ENCODE assay signal across 31 cellular contexts in the genomic region with DNA sequence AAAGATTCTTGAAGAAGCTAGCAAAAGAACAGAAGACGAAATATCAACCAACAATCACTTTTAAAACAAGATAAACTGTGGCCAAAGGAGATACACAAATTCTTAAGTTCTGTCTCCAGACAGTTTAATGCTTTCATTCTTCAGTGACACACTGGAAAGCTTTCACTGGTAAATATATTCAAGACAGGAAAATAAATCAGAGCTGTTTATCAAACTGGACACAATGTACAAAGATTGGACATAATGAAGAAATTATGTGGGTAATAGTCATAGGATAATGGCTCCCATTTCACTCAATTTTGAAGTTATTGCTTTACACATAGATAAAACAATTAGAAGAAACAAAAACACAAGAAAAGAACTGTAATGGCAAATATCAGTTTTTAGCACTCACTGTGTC. TPM values are rescaled to one million over a fixed set of nuclear protein-coding genes. Genes with fewer than 3 reads are reported as not detected.
"Had no signal": no experiment of that assay in that cellular context is flagged by ENCODE, and none has a peak within 500 bp of the region (broad histone marks: within the 10 kb centered on the region; RNA-seq: fewer than 3 reads in every experiment).

No MANE protein-coding gene starts in this region.

- H3K9me3 ChIP-seq: body of pancreas, esophagus muscularis mucosa, gastroesophageal sphincter had no signal

- H3K36me3 Mint-ChIP-seq: activated naive CD4-positive, alpha-beta T cell treated with anti-CD3 and anti-CD28 coated beads, Interleukin-2, amount 10 ng/mL, durations not matched to agents 7 days and 5 days; activated naive CD4-positive, alpha-beta T cell treated with anti-CD3 and anti-CD28 coated beads, Interleukin-2, amount 50 U/mL, for 72 hours; activated naive CD8-positive, alpha-beta T cell treated with anti-CD3 and anti-CD28 coated beads, Interleukin-2, amount 10 ng/mL, durations not matched to agents 7 days and 5 days had no signal

- H3K27ac Mint-ChIP-seq: activated CD4-positive, alpha-beta memory T cell treated with anti-CD3 and anti-CD28 coated beads, Interleukin-2, amount 10 ng/mL, durations not matched to agents 7 days and 5 days; activated CD4-positive, alpha-beta T cell treated with anti-CD3 and anti-CD28 coated beads, Interleukin-2, amount 10 ng/mL, durations not matched to agents 7 days and 5 days; activated naive CD4-positive, alpha-beta T cell treated with anti-CD3 and anti-CD28 coated beads, Interleukin-2, amount 10 ng/mL, durations not matched to agents 7 days and 5 days; activated naive CD4-positive, alpha-beta T cell treated with anti-CD3 and anti-CD28 coated beads, Interleukin-2, amount 50 U/mL, for 72 hours; activated naive CD8-positive, alpha-beta T cell treated with anti-CD3 and anti-CD28 coated beads, Interleukin-2, amount 10 ng/mL, durations not matched to agents 7 days and 5 days; activated T-cell treated with anti-CD3 and anti-CD28 coated beads, Interleukin-2, amount 50 U/mL, for 24 hours; activated T-cell treated with anti-CD3 and anti-CD28 coated beads, Interleukin-2, amount 50 U/mL, for 72 hours; effector memory CD8-positive, alpha-beta T cell; WTC11 had no signal

- DNase-seq: activated CD4-positive, alpha-beta memory T cell treated with anti-CD3 and anti-CD28 coated beads, Interleukin-2, amount 10 ng/mL, durations not matched to agents 7 days and 5 days; activated CD4-positive, alpha-beta T cell treated with anti-CD3 and anti-CD28 coated beads for 1 hour; activated CD4-positive, alpha-beta T cell treated with anti-CD3 and anti-CD28 coated beads for 4 hours; activated CD4-positive, alpha-beta T cell treated with anti-CD3 and anti-CD28 coated beads, Interleukin-2, amount 10 ng/mL, durations not matched to agents 7 days and 5 days; activated CD4-positive, alpha-beta T cell treated with anti-CD3 and anti-CD28 coated beads, Interleukin-2, amount 50 U/mL, for 4 hours; activated CD8-positive, alpha-beta memory T cell treated with anti-CD3 and anti-CD28 coated beads, Interleukin-2, amount 50 U/mL, for 48 hours; activated gamma-delta T cell; activated naive CD4-positive, alpha-beta T cell; activated naive CD4-positive, alpha-beta T cell treated with anti-CD3 and anti-CD28 coated beads, Interleukin-2, amount 10 ng/mL, durations not matched to agents 7 days and 5 days; activated naive CD8-positive, alpha-beta T cell treated with anti-CD3 and anti-CD28 coated beads, Interleukin-2, amount 10 ng/mL, durations not matched to agents 7 days and 5 days; activated T-cell treated with anti-CD3 and anti-CD28 coated beads for 4 hours; activated T-cell treated with anti-CD3 and anti-CD28 coated beads, Interleukin-2, amount 50 U/mL, for 24 hours; activated T-cell treated with anti-CD3 and anti-CD28 coated beads, Interleukin-2, amount 50 U/mL, for 72 hours; amniotic stem cell; anterior cingulate cortex; body of pancreas; caudate nucleus; cortex of kidney; dermis blood vessel endothelial cell; effector CD4-positive, alpha-beta T cell; effector memory CD8-positive, alpha-beta T cell; erythroblast; foreskin keratinocyte; heart right ventricle; T-helper 2 cell had no signal

- H3K27me3 ChIP-seq: body of pancreas, esophagus muscularis mucosa, foreskin keratinocyte, gastroesophageal sphincter, heart right ventricle had no signal

- H3K9me3 Mint-ChIP-seq: activated CD4-positive, alpha-beta T cell treated with anti-CD3 and anti-CD28 coated beads, Interleukin-2, amount 10 ng/mL, durations not matched to agents 7 days and 5 days; activated naive CD4-positive, alpha-beta T cell treated with anti-CD3 and anti-CD28 coated beads, Interleukin-2, amount 10 ng/mL, durations not matched to agents 7 days and 5 days; activated T-cell treated with anti-CD3 and anti-CD28 coated beads, Interleukin-2, amount 50 U/mL, for 24 hours had no signal

- H3K27ac ChIP-seq: body of pancreas, esophagus muscularis mucosa, foreskin keratinocyte, gastroesophageal sphincter, VCaP had no signal

- H3K4me1 Mint-ChIP-seq: activated CD4-positive, alpha-beta memory T cell treated with anti-CD3 and anti-CD28 coated beads, Interleukin-2, amount 10 ng/mL, durations not matched to agents 7 days and 5 days; activated CD4-positive, alpha-beta T cell treated with anti-CD3 and anti-CD28 coated beads, Interleukin-2, amount 10 ng/mL, durations not matched to agents 7 days and 5 days; activated naive CD4-positive, alpha-beta T cell treated with anti-CD3 and anti-CD28 coated beads, Interleukin-2, amount 10 ng/mL, durations not matched to agents 7 days and 5 days; activated naive CD8-positive, alpha-beta T cell treated with anti-CD3 and anti-CD28 coated beads, Interleukin-2, amount 10 ng/mL, durations not matched to agents 7 days and 5 days had no signal

- H3K27me3 Mint-ChIP-seq: activated CD4-positive, alpha-beta memory T cell treated with anti-CD3 and anti-CD28 coated beads, Interleukin-2, amount 10 ng/mL, durations not matched to agents 7 days and 5 days; activated CD4-positive, alpha-beta T cell treated with anti-CD3 and anti-CD28 coated beads, Interleukin-2, amount 10 ng/mL, durations not matched to agents 7 days and 5 days; activated naive CD4-positive, alpha-beta T cell treated with anti-CD3 and anti-CD28 coated beads, Interleukin-2, amount 10 ng/mL, durations not matched to agents 7 days and 5 days; activated naive CD8-positive, alpha-beta T cell treated with anti-CD3 and anti-CD28 coated beads, Interleukin-2, amount 10 ng/mL, durations not matched to agents 7 days and 5 days; activated T-cell treated with anti-CD3 and anti-CD28 coated beads, Interleukin-2, amount 50 U/mL, for 24 hours; effector memory CD8-positive, alpha-beta T cell had no signal

- H3K4me3 Mint-ChIP-seq: activated CD4-positive, alpha-beta memory T cell treated with anti-CD3 and anti-CD28 coated beads, Interleukin-2, amount 10 ng/mL, durations not matched to agents 7 days and 5 days; activated CD4-positive, alpha-beta T cell treated with anti-CD3 and anti-CD28 coated beads, Interleukin-2, amount 10 ng/mL, durations not matched to agents 7 days and 5 days; activated naive CD4-positive, alpha-beta T cell treated with anti-CD3 and anti-CD28 coated beads, Interleukin-2, amount 10 ng/mL, durations not matched to agents 7 days and 5 days; activated naive CD8-positive, alpha-beta T cell treated with anti-CD3 and anti-CD28 coated beads, Interleukin-2, amount 10 ng/mL, durations not matched to agents 7 days and 5 days; activated T-cell treated with anti-CD3 and anti-CD28 coated beads, Interleukin-2, amount 50 U/mL, for 24 hours; activated T-cell treated with anti-CD3 and anti-CD28 coated beads, Interleukin-2, amount 50 U/mL, for 72 hours; effector memory CD8-positive, alpha-beta T cell; WTC11 had no signal

- ATAC-seq: activated naive CD4-positive, alpha-beta T cell treated with anti-CD3 and anti-CD28 coated beads, Interleukin-2, amount 50 U/mL, for 72 hours; activated T-cell treated with anti-CD3 and anti-CD28 coated beads, Interleukin-2, amount 50 U/mL, for 72 hours; body of pancreas; effector memory CD8-positive, alpha-beta T cell; foreskin keratinocyte; gastroesophageal sphincter; heart right ventricle; WTC11 had no signal

RNA-seq across cellular contexts. Expression of a gene that starts 38.4 kb away (rescaled TPM):
- total RNA-seq: activated CD4-positive, alpha-beta memory T cell treated with anti-CD3 and anti-CD28 coated beads, Interleukin-2, amount 10 ng/mL, durations not matched to agents 7 days and 5 days; activated CD4-positive, alpha-beta T cell treated with anti-CD3 and anti-CD28 coated beads, Interleukin-2, amount 10 ng/mL, durations not matched to agents 7 days and 5 days; activated naive CD4-positive, alpha-beta T cell treated with anti-CD3 and anti-CD28 coated beads, Interleukin-2, amount 50 U/mL, for 72 hours; activated naive CD8-positive, alpha-beta T cell treated with anti-CD3 and anti-CD28 coated beads, Interleukin-2, amount 10 ng/mL, durations not matched to agents 7 days and 5 days; activated T-cell treated with anti-CD3 and anti-CD28 coated beads, Interleukin-2, amount 50 U/mL, for 72 hours; foreskin keratinocyte; T-helper 1 cell treated with Interleukin-12 subunit alpha and Interleukin-12 subunit beta and Interleukin-4 antibody, amounts not matched to agents 30 ng/mL and 1 ng/mL, for 36 hours had no signal
